Comparison of ENCODE assay signal across 25 cellular contexts in the genomic region with DNA sequence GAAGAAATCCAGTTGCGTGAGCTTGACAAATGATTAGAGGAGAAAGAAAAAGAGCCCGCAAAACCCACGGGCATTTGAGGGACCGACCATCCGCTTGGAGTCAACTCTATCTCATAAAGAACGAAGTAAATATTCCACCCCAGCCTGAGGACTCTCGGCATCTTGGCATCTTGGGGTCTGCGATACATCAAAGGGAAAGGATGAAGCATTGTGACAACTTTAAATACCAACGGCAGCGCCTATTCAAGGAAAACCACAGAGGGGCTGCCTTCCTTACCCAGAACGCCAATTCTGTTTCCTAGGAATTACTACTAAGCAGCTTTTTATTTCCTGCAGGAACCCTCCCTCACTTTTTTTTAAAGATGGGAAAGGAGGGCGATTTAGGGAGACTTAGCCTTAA.
A peak's percentile ranks its signal among the peaks of the same experiment; 100 is the strongest.
DNase-seq lines count a peak whose midpoint lies in the region; ATAC-seq, FAIRE-seq and TF ChIP-seq lines count a peak whose summit lies in the region.
"Had no signal": no experiment of that assay in that cellular context is flagged by ENCODE, and none has a peak within 500 bp of the region (broad histone marks: within the 10 kb centered on the region; RNA-seq: fewer than 3 reads in every experiment).

No MANE protein-coding gene starts in this region.

- H2BK12ac ChIP-seq in neuronal stem cell (ENCODE audit: low read length): no peak overlapping the region

- H3K27me3 Mint-ChIP-seq in astrocyte (ENCODE audit: low read depth, unreplicated experiment): peaks cover 53% of the 10 kb centered on the region

- TF ChIP-seq EP300 in SK-N-SH (IDR thresholded peaks at IDR 0.05; ENCODE audit: borderline replicate concordance in 1 of 2, low read depth in 1 of 2, low read length in 1 of 2): no peak

- H3K4me3 ChIP-seq in SK-N-SH (ENCODE audit: low read depth in 2 of 2, low read length in 1 of 2) (no peak overlapping the region), astrocyte (ENCODE audit: insufficient read depth, low read depth, low read length) (no peak overlapping the region), neuronal stem cell (ENCODE audit: low read length in 2 of 2) (no peak overlapping the region), spleen (no peak overlapping the region), upper lobe of right lung (no peak overlapping the region)
- H3K4me3 ChIP-seq: A549; BLaER1 treated with 17β-estradiol and CSF1 and Interleukin-3, amounts not matched to agents 10 nM and 100 nM had no signal

- DNase-seq in SK-N-SH (no peak), astrocyte (ENCODE audit: low read depth) (no peak), neuronal stem cell (ENCODE audit: low spot score) (no peak), spleen (peak; percentile 0), NCI-H1105 treated with DMSO at 0.1 percent for 48 hours (lab: John Stamatoyannopoulos, UW) (no peak), iPS-NIHi7 (ENCODE audit: extremely low spot score) (no peak), upper lobe of right lung (no peak)
- DNase-seq: AML-193; Caco-2; Calu3; CD4-positive, alpha-beta T cell; CD8-positive, alpha-beta T cell; DMS79 treated with DMSO at 0.1 percent for 48 hours; GF-D8 had no signal

- H3K27ac Mint-ChIP-seq in astrocyte (ENCODE audit: unreplicated experiment): peak overlapping the region; percentile 22
- H3K27ac Mint-ChIP-seq: B cell; CD4-positive, alpha-beta T cell; CD8-positive, alpha-beta T cell had no signal

- no peak for TF ChIP-seq RAD21 in SK-N-SH (IDR thresholded peaks at IDR 0.05; ENCODE audit: low read length)

- H3K27ac ChIP-seq in SK-N-SH (ENCODE audit: low read depth in 2 of 2, low read length in 1 of 2) (no peak overlapping the region), astrocyte (ENCODE audit: low read depth, low read length) (no peak overlapping the region), neuronal stem cell (replicated peaks; ENCODE audit: low read length) (no peak overlapping the region), spleen (no peak overlapping the region), upper lobe of right lung (no peak overlapping the region)
- H3K27ac ChIP-seq: 22Rv1; A549; BLaER1 treated with 17β-estradiol and CSF1 and Interleukin-3, amounts not matched to agents 10 nM and 100 nM; C4-2B had no signal

- H3K9me3 ChIP-seq in SK-N-SH (no peaks in the 10 kb centered on the region), astrocyte (ENCODE audit: insufficient read depth, low read depth, low read length) (no peaks in the 10 kb centered on the region), neuronal stem cell (replicated peaks in 1 of 2; ENCODE audit: control insufficient read depth in 2 of 2, insufficient read depth in 1 of 2, low read depth in 1 of 2, low read length in 2 of 2) (no peaks in the 10 kb centered on the region), spleen (no peaks in the 10 kb centered on the region), upper lobe of right lung (no peaks in the 10 kb centered on the region)
- H3K9me3 ChIP-seq: A549; BLaER1 treated with 17β-estradiol and CSF1 and Interleukin-3, amounts not matched to agents 10 nM and 100 nM; Caco-2 had no signal

- H3F3A ChIP-seq in SK-N-SH (replicated peaks; ENCODE audit: insufficient read depth): peaks cover 6% of the 10 kb centered on the region

- H2BK5ac ChIP-seq in neuronal stem cell (ENCODE audit: low read length): no peak overlapping the region

- H3K4ac ChIP-seq in neuronal stem cell (ENCODE audit: low read length): no peak overlapping the region

- no peak overlapping the region for H2BK15ac ChIP-seq in neuronal stem cell (ENCODE audit: low read length)

- no peak for FAIRE-seq in astrocyte (lab: Jason Lieb, UNC)
- FAIRE-seq: A549, D721Med, G401.6, GM12891, GM18507, GM19239 had no signal

- H3K79me2 ChIP-seq in SK-N-SH (ENCODE audit: insufficient read depth) (no peaks in the 10 kb centered on the region), astrocyte (ENCODE audit: insufficient read depth, low read length) (no peaks in the 10 kb centered on the region)

- H2BK120ac ChIP-seq in neuronal stem cell (ENCODE audit: low read depth, low read length): no peak overlapping the region

- H3K9ac ChIP-seq in SK-N-SH (no peak overlapping the region), astrocyte (ENCODE audit: low read length) (no peak overlapping the region), neuronal stem cell (ENCODE audit: low read depth, low read length, poor library complexity) (no peak overlapping the region)
- H3K9ac ChIP-seq: BLaER1 treated with 17β-estradiol and CSF1 and Interleukin-3, amounts not matched to agents 10 nM and 100 nM had no signal

- no peak overlapping the region for H4K8ac ChIP-seq in neuronal stem cell (ENCODE audit: low read depth, low read length)

- no peak overlapping the region for H3K14ac ChIP-seq in neuronal stem cell (ENCODE audit: low read length)

- no peak overlapping the region for H3K4me2 ChIP-seq in SK-N-SH
- no peak overlapping the region for H3K4me2 ChIP-seq in astrocyte (ENCODE audit: low read length)
- H3K4me2 ChIP-seq in neuronal stem cell (ENCODE audit: insufficient read depth, low read length, poor library complexity, severe bottlenecking): no peak overlapping the region
- H3K4me2 ChIP-seq: A549 had no signal

- peaks cover 0 to 13% of the 10 kb centered on the region in 2 experiments; a peak in 1 of 4 replicates for H3K4me1 ChIP-seq in SK-N-SH (ENCODE audit: control insufficient read depth in 1 of 2, insufficient read depth in 2 of 2, low read depth in 1 of 2, low read length in 1 of 2)
- H3K4me1 ChIP-seq in astrocyte (ENCODE audit: insufficient read depth, low read length): peaks cover 22% of the 10 kb centered on the region
- H3K4me1 ChIP-seq in neuronal stem cell (ENCODE audit: control insufficient read depth in 2 of 2, insufficient read depth in 1 of 2, low read depth in 1 of 2, low read length in 2 of 2): peaks cover 4 to 25% of the 10 kb centered on the region in 2 donors
- H3K4me1 ChIP-seq in spleen: peaks cover 0 to 7% (median 2%) of the 10 kb centered on the region in 6 donors
- H3K4me1 ChIP-seq in upper lobe of right lung: no peaks in the 10 kb centered on the region
- H3K4me1 ChIP-seq: A549, Caco-2 had no signal

- intact Hi-C loops in spleen (cut with DNase I; ENCODE audit: low total_unique reads) (no loop called here), upper lobe of right lung (cut with DNase I) (no loop called here)

- H4K20me1 ChIP-seq in SK-N-SH (ENCODE audit: insufficient read depth) (no peaks in the 10 kb centered on the region), astrocyte (ENCODE audit: insufficient read depth, low read length) (no peaks in the 10 kb centered on the region)
- H4K20me1 ChIP-seq: BLaER1 treated with 17β-estradiol and CSF1 and Interleukin-3, amounts not matched to agents 10 nM and 100 nM had no signal

- no peak overlapping the region for H3K23ac ChIP-seq in neuronal stem cell (ENCODE audit: low read depth, low read length, poor library complexity)

- H3K36me3 ChIP-seq in SK-N-SH (replicated peaks in 1 of 2; ENCODE audit: control insufficient read depth in 1 of 2, insufficient read depth in 2 of 2, low read length in 1 of 2) (no peaks in the 10 kb centered on the region), astrocyte (ENCODE audit: insufficient read depth, low read length) (no peaks in the 10 kb centered on the region), neuronal stem cell (replicated peaks in 1 of 2; ENCODE audit: control insufficient read depth in 2 of 2, insufficient read depth in 2 of 2, low read length in 2 of 2) (no peaks in the 10 kb centered on the region), spleen (no peaks in the 10 kb centered on the region), upper lobe of right lung (no peaks in the 10 kb centered on the region)
- H3K36me3 ChIP-seq: BLaER1 treated with 17β-estradiol and CSF1 and Interleukin-3, amounts not matched to agents 10 nM and 100 nM had no signal

- H4K91ac ChIP-seq in neuronal stem cell (ENCODE audit: low read depth, low read length, poor library complexity): no peak overlapping the region

- H3K79me1 ChIP-seq in neuronal stem cell (ENCODE audit: low read depth, low read length): no peaks in the 10 kb centered on the region

- peaks cover 25% of the 10 kb centered on the region for H3K4me1 Mint-ChIP-seq in astrocyte (ENCODE audit: low read depth, unreplicated experiment)
- H3K4me1 Mint-ChIP-seq: B cell had no signal

- peak overlapping the region; percentile 36 for H2AK5ac ChIP-seq in neuronal stem cell (ENCODE audit: low read depth, low read length)

- 18% methylated on average over 12 of the region's 12 CpGs for WGBS in SK-N-SH (ENCODE audit: low lambda C conversion rate)
- no CpG with 5 or more reads among the region's 12 CpGs for WGBS in neuronal stem cell (ENCODE audit: extremely low coverage in 2 of 2, insufficient read length in 2 of 2, insufficient replicate concordance in 1 of 2), 2 donors
- 47 to 53% (median 50%) methylated on average over 12 of the region's 12 CpGs for WGBS in spleen, 5 donors

- no peak for TF ChIP-seq CTCF in SK-N-SH (IDR thresholded peaks at IDR 0.05)
- no peak for TF ChIP-seq CTCF in astrocyte (IDR thresholded peaks at IDR 0.05; ENCODE audit: insufficient read depth, low read depth, low read length)
- TF ChIP-seq CTCF in spleen (IDR thresholded peaks at IDR 0.05 in 8 of 11, conservative IDR thresholded peaks at IDR 0.05 in 3 of 11): no peak
- no peak for TF ChIP-seq CTCF in upper lobe of right lung (IDR thresholded peaks at IDR 0.05)

- H3K18ac ChIP-seq in neuronal stem cell (ENCODE audit: low read length): no peak overlapping the region

- H3K9me2 ChIP-seq in SK-N-SH: no peaks in the 10 kb centered on the region

- CTCF ChIA-PET in SK-N-SH (lab: Yijun Ruan, JAX): no interaction called here

- H2AFZ ChIP-seq in SK-N-SH (ENCODE audit: low read depth): no peak overlapping the region
- H2AFZ ChIP-seq in astrocyte (ENCODE audit: low read depth, low read length): no peak overlapping the region
- no peak overlapping the region for H2AFZ ChIP-seq in neuronal stem cell (ENCODE audit: low read length)

- ATAC-seq in GM18498 (IDR thresholded peaks at IDR 0.05; ENCODE audit: unreplicated experiment): no peak
- ATAC-seq in upper lobe of right lung: no peak
- ATAC-seq: A549; CD8-positive, alpha-beta T cell had no signal

- TF ChIP-seq POLR2A in spleen (IDR thresholded peaks at IDR 0.05): no peak

- H3K4me3 Mint-ChIP-seq in astrocyte (ENCODE audit: unreplicated experiment): no peak overlapping the region
- H3K4me3 Mint-ChIP-seq: B cell; CD4-positive, alpha-beta T cell; CD8-positive, alpha-beta T cell had no signal

- H3K27me3 ChIP-seq in SK-N-SH (ENCODE audit: insufficient read depth) (no peaks in the 10 kb centered on the region), astrocyte (ENCODE audit: insufficient read depth, low read length) (peaks cover 6% of the 10 kb centered on the region), neuronal stem cell (ENCODE audit: control insufficient read depth in 3 of 3, insufficient read depth in 3 of 3, low read depth in 1 of 3, low read length in 3 of 3) (peaks cover 0 to 53% (median 22%) of the 10 kb centered on the region in 3 experiments), spleen (replicated peaks in 1 of 7) (peaks cover 0 to 80% (median 7%) of the 10 kb centered on the region in 7 donors), upper lobe of right lung (peaks cover 29% of the 10 kb centered on the region)

- POLR2A ChIA-PET in SK-N-SH (lab: Yijun Ruan, JAX): no interaction called here

- peaks cover 5% of the 10 kb centered on the region for H3K9me3 Mint-ChIP-seq in astrocyte (ENCODE audit: unreplicated experiment)
- H3K9me3 Mint-ChIP-seq: CD4-positive, alpha-beta T cell; CD8-positive, alpha-beta T cell had no signal

- H3K36me3 Mint-ChIP-seq in astrocyte (ENCODE audit: low read depth, unreplicated experiment): peaks cover 2% of the 10 kb centered on the region
- H3K36me3 Mint-ChIP-seq: CD8-positive, alpha-beta T cell had no signal
